1 cellular context compared by ENCODE assay signal in genomic region chr13:23375007-23375971, GRCh38.
TF ChIP-seq lines count a peak whose summit lies in the region.

No MANE protein-coding gene starts in this region.

TF ChIP-seq in HepG2, 621 proteins besides CTCF, POLR2A, EP300 and RAD21 (continued from another document and continues in another):
- TF ChIP-seq, protein P1, sequence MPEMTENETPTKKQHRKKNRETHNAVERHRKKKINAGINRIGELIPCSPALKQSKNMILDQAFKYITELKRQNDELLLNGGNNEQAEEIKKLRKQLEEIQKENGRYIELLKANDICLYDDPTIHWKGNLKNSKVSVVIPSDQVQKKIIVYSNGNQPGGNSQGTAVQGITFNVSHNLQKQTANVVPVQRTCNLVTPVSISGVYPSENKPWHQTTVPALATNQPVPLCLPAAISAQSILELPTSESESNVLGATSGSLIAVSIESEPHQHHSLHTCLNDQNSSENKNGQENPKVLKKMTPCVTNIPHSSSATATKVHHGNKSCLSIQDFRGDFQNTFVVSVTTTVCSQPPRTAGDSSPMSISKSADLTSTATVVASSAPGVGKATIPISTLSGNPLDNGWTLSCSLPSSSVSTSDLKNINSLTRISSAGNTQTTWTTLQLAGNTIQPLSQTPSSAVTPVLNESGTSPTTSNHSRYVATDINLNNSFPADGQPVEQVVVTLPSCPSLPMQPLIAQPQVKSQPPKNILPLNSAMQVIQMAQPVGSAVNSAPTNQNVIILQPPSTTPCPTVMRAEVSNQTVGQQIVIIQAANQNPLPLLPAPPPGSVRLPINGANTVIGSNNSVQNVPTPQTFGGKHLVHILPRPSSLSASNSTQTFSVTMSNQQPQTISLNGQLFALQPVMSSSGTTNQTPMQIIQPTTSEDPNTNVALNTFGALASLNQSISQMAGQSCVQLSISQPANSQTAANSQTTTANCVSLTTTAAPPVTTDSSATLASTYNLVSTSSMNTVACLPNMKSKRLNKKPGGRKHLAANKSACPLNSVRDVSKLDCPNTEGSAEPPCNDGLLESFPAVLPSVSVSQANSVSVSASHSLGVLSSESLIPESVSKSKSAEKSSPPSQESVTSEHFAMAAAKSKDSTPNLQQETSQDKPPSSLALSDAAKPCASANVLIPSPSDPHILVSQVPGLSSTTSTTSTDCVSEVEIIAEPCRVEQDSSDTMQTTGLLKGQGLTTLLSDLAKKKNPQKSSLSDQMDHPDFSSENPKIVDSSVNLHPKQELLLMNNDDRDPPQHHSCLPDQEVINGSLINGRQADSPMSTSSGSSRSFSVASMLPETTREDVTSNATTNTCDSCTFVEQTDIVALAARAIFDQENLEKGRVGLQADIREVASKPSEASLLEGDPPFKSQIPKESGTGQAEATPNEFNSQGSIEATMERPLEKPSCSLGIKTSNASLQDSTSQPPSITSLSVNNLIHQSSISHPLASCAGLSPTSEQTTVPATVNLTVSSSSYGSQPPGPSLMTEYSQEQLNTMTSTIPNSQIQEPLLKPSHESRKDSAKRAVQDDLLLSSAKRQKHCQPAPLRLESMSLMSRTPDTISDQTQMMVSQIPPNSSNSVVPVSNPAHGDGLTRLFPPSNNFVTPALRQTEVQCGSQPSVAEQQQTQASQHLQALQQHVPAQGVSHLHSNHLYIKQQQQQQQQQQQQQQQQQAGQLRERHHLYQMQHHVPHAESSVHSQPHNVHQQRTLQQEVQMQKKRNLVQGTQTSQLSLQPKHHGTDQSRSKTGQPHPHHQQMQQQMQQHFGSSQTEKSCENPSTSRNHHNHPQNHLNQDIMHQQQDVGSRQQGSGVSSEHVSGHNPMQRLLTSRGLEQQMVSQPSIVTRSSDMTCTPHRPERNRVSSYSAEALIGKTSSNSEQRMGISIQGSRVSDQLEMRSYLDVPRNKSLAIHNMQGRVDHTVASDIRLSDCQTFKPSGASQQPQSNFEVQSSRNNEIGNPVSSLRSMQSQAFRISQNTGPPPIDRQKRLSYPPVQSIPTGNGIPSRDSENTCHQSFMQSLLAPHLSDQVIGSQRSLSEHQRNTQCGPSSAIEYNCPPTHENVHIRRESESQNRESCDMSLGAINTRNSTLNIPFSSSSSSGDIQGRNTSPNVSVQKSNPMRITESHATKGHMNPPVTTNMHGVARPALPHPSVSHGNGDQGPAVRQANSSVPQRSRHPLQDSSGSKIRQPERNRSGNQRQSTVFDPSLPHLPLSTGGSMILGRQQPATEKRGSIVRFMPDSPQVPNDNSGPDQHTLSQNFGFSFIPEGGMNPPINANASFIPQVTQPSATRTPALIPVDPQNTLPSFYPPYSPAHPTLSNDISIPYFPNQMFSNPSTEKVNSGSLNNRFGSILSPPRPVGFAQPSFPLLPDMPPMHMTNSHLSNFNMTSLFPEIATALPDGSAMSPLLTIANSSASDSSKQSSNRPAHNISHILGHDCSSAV (CRISPR knock-in tag; IDR thresholded peaks at IDR 0.05; ENCODE audit: borderline replicate concordance): no peak
- TF ChIP-seq TBL1XR1 (IDR thresholded peaks at IDR 0.05; ENCODE audit: borderline replicate concordance, low read length, partially characterized antibody) (no peak), KLF11 (CRISPR knock-in tag; IDR thresholded peaks at IDR 0.05) (no peak), ELF4 (CRISPR knock-in tag; IDR thresholded peaks at IDR 0.05; ENCODE audit: borderline replicate concordance) (no peak), GATAD2A (CRISPR knock-in tag; IDR thresholded peaks at IDR 0.05) (no peak), ZSCAN12 (CRISPR knock-in tag; IDR thresholded peaks at IDR 0.05) (0 out of 2 replicates have a peak, but pooled peaks have one; percentile 26), HDAC1 (CRISPR knock-in tag; IDR thresholded peaks at IDR 0.05) (peak; percentile 50; the same call in 1 of the 2 replicates), SATB2 (CRISPR knock-in tag; IDR thresholded peaks at IDR 0.05) (no peak), ZNF484 (CRISPR knock-in tag; IDR thresholded peaks at IDR 0.05; ENCODE audit: borderline replicate concordance, low read depth) (no peak), MBNL3 (CRISPR knock-in tag; conservative IDR thresholded peaks at IDR 0.05) (no peak), ZNF724P (CRISPR knock-in tag; IDR thresholded peaks at IDR 0.05; ENCODE audit: borderline replicate concordance) (peak; percentile 43; the same call in 1 of the 2 replicates), RELA (CRISPR knock-in tag; IDR thresholded peaks at IDR 0.05) (no peak), ZSCAN29 (CRISPR knock-in tag; conservative IDR thresholded peaks at IDR 0.05) (no peak), ZNF788 (CRISPR knock-in tag; IDR thresholded peaks at IDR 0.05; ENCODE audit: borderline replicate concordance) (0 out of 2 replicates have a peak, but pooled peaks have one; percentile 20), ZBTB3 (CRISPR knock-in tag; IDR thresholded peaks at IDR 0.05; ENCODE audit: borderline replicate concordance, low read depth) (no peak), KDM6A (CRISPR knock-in tag; IDR thresholded peaks at IDR 0.05; ENCODE audit: low read depth) (no peak), LCORL (IDR thresholded peaks at IDR 0.05) (no peak), LCORL (CRISPR knock-in tag; IDR thresholded peaks at IDR 0.05) (no peak), ZNF678 (CRISPR knock-in tag; IDR thresholded peaks at IDR 0.05) (peak; percentile 22; the same call in 1 of the 2 replicates), ZNF30 (CRISPR knock-in tag; IDR thresholded peaks at IDR 0.05) (no peak), YEATS2 (CRISPR knock-in tag; IDR thresholded peaks at IDR 0.05; ENCODE audit: borderline replicate concordance) (no peak), ZNF646 (CRISPR knock-in tag; IDR thresholded peaks at IDR 0.05) (no peak), CREB1 (IDR thresholded peaks at IDR 0.05) (no peak), CREB1 (CRISPR knock-in tag; IDR thresholded peaks at IDR 0.05) (no peak), ZNF569 (CRISPR knock-in tag; IDR thresholded peaks at IDR 0.05; ENCODE audit: borderline replicate concordance) (no peak), BRCA1 (CRISPR knock-in tag; IDR thresholded peaks at IDR 0.05) (no peak), NAIF1 (CRISPR knock-in tag; IDR thresholded peaks at IDR 0.05; ENCODE audit: borderline replicate concordance) (no peak), ZNF740 (CRISPR knock-in tag; IDR thresholded peaks at IDR 0.05) (no peak)
- TF ChIP-seq, protein P2, sequence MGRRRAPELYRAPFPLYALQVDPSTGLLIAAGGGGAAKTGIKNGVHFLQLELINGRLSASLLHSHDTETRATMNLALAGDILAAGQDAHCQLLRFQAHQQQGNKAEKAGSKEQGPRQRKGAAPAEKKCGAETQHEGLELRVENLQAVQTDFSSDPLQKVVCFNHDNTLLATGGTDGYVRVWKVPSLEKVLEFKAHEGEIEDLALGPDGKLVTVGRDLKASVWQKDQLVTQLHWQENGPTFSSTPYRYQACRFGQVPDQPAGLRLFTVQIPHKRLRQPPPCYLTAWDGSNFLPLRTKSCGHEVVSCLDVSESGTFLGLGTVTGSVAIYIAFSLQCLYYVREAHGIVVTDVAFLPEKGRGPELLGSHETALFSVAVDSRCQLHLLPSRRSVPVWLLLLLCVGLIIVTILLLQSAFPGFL (CRISPR knock-in tag; IDR thresholded peaks at IDR 0.05): no peak
- TF ChIP-seq, protein P3, sequence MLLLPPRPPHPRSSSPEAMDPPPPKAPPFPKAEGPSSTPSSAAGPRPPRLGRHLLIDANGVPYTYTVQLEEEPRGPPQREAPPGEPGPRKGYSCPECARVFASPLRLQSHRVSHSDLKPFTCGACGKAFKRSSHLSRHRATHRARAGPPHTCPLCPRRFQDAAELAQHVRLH (CRISPR knock-in tag; IDR thresholded peaks at IDR 0.05; ENCODE audit: borderline replicate concordance, low read depth): no peak
- TF ChIP-seq, protein P4, sequence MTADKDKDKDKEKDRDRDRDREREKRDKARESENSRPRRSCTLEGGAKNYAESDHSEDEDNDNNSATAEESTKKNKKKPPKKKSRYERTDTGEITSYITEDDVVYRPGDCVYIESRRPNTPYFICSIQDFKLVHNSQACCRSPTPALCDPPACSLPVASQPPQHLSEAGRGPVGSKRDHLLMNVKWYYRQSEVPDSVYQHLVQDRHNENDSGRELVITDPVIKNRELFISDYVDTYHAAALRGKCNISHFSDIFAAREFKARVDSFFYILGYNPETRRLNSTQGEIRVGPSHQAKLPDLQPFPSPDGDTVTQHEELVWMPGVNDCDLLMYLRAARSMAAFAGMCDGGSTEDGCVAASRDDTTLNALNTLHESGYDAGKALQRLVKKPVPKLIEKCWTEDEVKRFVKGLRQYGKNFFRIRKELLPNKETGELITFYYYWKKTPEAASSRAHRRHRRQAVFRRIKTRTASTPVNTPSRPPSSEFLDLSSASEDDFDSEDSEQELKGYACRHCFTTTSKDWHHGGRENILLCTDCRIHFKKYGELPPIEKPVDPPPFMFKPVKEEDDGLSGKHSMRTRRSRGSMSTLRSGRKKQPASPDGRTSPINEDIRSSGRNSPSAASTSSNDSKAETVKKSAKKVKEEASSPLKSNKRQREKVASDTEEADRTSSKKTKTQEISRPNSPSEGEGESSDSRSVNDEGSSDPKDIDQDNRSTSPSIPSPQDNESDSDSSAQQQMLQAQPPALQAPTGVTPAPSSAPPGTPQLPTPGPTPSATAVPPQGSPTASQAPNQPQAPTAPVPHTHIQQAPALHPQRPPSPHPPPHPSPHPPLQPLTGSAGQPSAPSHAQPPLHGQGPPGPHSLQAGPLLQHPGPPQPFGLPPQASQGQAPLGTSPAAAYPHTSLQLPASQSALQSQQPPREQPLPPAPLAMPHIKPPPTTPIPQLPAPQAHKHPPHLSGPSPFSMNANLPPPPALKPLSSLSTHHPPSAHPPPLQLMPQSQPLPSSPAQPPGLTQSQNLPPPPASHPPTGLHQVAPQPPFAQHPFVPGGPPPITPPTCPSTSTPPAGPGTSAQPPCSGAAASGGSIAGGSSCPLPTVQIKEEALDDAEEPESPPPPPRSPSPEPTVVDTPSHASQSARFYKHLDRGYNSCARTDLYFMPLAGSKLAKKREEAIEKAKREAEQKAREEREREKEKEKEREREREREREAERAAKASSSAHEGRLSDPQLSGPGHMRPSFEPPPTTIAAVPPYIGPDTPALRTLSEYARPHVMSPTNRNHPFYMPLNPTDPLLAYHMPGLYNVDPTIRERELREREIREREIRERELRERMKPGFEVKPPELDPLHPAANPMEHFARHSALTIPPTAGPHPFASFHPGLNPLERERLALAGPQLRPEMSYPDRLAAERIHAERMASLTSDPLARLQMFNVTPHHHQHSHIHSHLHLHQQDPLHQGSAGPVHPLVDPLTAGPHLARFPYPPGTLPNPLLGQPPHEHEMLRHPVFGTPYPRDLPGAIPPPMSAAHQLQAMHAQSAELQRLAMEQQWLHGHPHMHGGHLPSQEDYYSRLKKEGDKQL (CRISPR knock-in tag; IDR thresholded peaks at IDR 0.05; ENCODE audit: low read depth): no peak
- TF ChIP-seq, protein P5, sequence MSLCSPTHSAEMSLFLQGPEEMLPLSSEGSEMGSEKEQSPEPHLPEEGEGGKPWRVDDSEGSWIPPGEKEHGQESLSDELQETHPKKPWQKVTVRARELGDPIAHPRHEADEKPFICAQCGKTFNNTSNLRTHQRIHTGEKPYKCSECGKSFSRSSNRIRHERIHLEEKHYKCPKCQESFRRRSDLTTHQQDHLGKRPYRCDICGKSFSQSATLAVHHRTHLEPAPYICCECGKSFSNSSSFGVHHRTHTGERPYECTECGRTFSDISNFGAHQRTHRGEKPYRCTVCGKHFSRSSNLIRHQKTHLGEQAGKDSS (CRISPR knock-in tag; IDR thresholded peaks at IDR 0.05; ENCODE audit: borderline replicate concordance, low read depth): no peak
